In the genomic region with DNA sequence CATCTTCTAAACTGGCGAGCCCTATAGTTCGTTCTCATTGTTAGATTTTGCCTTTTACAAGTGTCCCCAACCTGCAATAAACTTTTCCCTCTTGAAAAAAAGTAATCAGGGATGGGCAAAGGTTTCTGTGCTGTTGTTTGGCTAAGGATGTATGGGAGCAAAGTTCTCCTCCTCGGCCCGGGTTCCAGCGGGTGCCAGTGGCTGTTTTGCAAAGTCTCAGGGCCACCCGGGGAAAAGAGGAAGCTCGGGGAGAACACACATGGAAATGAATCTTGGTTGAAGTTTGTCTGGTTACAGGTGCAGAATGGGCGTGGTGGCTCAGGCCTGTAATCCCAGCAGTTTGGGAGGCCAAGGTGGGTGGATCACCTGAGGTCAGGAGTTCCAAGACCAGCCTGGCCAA, we compare ENCODE assay signal across 18 cellular contexts.
"Had no signal": no experiment of that assay in that cellular context is flagged by ENCODE, and none has a peak within 500 bp of the region (broad histone marks: within the 10 kb centered on the region; RNA-seq: fewer than 3 reads in every experiment).

No MANE protein-coding gene starts in this region.

- H3K4me3 Mint-ChIP-seq: activated CD4-positive, alpha-beta T cell treated with anti-CD3 and anti-CD28 coated beads, Interleukin-2, amount 10 ng/mL, durations not matched to agents 24 days and 14 days; activated CD8-positive, alpha-beta T cell treated with anti-CD3 and anti-CD28 coated beads, Interleukin-2, amount 10 ng/mL, durations not matched to agents 7 days and 5 days; activated T-cell treated with anti-CD3 and anti-CD28 coated beads, Interleukin-2, amount 50 U/mL, for 72 hours; immature natural killer cell; natural killer cell had no signal

- H3K27ac ChIP-seq: coronary artery, neutrophil had no signal

- H3K9me3 ChIP-seq: neutrophil, tibial nerve had no signal

- H3K36me3 ChIP-seq: neutrophil had no signal

- H3K36me3 Mint-ChIP-seq: activated naive CD4-positive, alpha-beta T cell treated with anti-CD3 and anti-CD28 coated beads, Interleukin-2, amount 50 U/mL, for 72 hours; natural killer cell had no signal

- H3K9me3 Mint-ChIP-seq: activated CD4-positive, alpha-beta T cell treated with anti-CD3 and anti-CD28 coated beads, Interleukin-2, amount 10 ng/mL, durations not matched to agents 24 days and 14 days; activated naive CD4-positive, alpha-beta T cell treated with anti-CD3 and anti-CD28 coated beads, Interleukin-2, amount 50 U/mL, for 72 hours; activated T-cell treated with anti-CD3 and anti-CD28 coated beads, Interleukin-2, amount 50 U/mL, for 72 hours; immature natural killer cell; natural killer cell had no signal

- ATAC-seq: activated CD8-positive, alpha-beta T cell treated with anti-CD3 and anti-CD28 coated beads, Interleukin-2, amount 10 ng/mL, durations not matched to agents 7 days and 5 days; activated naive CD4-positive, alpha-beta T cell treated with anti-CD3 and anti-CD28 coated beads, Interleukin-2, amount 50 U/mL, for 72 hours; activated T-cell treated with anti-CD3 and anti-CD28 coated beads, Interleukin-2, amount 50 U/mL, for 72 hours; left cardiac atrium; natural killer cell had no signal

- DNase-seq: activated CD4-positive, alpha-beta T cell treated with anti-CD3 and anti-CD28 coated beads, Interleukin-2, amount 10 ng/mL, durations not matched to agents 24 days and 14 days; activated CD4-positive, CD25-positive, alpha-beta regulatory T cell; activated CD8-positive, alpha-beta memory T cell treated with anti-CD3 and anti-CD28 coated beads, Interleukin-2, amount 50 U/mL, for 4 hours; activated CD8-positive, alpha-beta T cell treated with anti-CD3 and anti-CD28 coated beads, Interleukin-2, amount 10 ng/mL, durations not matched to agents 7 days and 5 days; activated gamma-delta T cell; activated T-cell treated with anti-CD3 and anti-CD28 coated beads, Interleukin-2, amount 50 U/mL, for 72 hours; caudate nucleus; effector CD4-positive, alpha-beta T cell; immature natural killer cell; left cardiac atrium; natural killer cell; stimulated activated CD4-positive, alpha-beta T cell treated with anti-CD3 and anti-CD28 coated beads, Interleukin-4, amount 100 ng/mL, for 1 hour; stimulated activated naive CD4-positive, alpha-beta T cell had no signal

- H3K4me1 ChIP-seq: tibial nerve had no signal

- H3K27me3 Mint-ChIP-seq: activated CD4-positive, alpha-beta T cell treated with anti-CD3 and anti-CD28 coated beads, Interleukin-2, amount 10 ng/mL, durations not matched to agents 24 days and 14 days had no signal

- H3K27me3 ChIP-seq: neutrophil, tibial nerve had no signal

- FAIRE-seq: endothelial cell of umbilical vein had no signal

- H3K4me3 ChIP-seq: coronary artery, tibial nerve had no signal

- H3K27ac Mint-ChIP-seq: activated CD4-positive, alpha-beta T cell treated with anti-CD3 and anti-CD28 coated beads, Interleukin-2, amount 10 ng/mL, durations not matched to agents 24 days and 14 days; activated CD8-positive, alpha-beta T cell treated with anti-CD3 and anti-CD28 coated beads, Interleukin-2, amount 10 ng/mL, durations not matched to agents 7 days and 5 days; activated T-cell treated with anti-CD3 and anti-CD28 coated beads, Interleukin-2, amount 50 U/mL, for 72 hours; immature natural killer cell; natural killer cell had no signal

- H3K4me1 Mint-ChIP-seq: activated CD4-positive, alpha-beta T cell treated with anti-CD3 and anti-CD28 coated beads, Interleukin-2, amount 10 ng/mL, durations not matched to agents 24 days and 14 days; immature natural killer cell; natural killer cell had no signal
